In the genomic region with DNA sequence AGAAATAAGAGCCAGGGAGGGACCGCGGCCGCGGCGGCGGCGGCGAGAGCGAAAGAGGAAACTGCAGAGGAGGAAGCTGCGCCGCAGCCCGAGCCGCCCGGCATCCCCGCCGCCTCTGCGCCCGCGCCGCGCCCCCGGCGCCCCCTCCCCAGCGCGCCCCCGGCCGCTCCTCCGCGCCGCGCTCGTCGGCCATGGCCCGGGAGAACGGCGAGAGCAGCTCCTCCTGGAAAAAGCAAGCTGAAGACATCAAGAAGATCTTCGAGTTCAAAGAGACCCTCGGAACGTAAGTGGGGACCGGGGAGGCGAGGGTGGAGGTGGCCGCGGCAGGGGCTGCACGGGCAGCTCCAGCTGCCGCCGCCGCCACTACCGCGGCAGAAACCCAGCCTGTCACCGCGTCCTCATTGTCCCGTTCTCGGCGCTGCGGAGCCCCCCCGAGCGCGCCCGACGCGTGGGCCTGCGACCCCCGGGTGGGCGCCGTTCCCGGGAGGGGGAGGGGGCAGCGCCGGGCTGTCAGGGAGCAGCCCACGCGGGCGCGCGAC, we compare ENCODE assay signal across 8 cellular contexts. TPM values are rescaled to one million over a fixed set of nuclear protein-coding genes. Genes with fewer than 3 reads are reported as not detected.
A peak's percentile ranks its signal among the peaks of the same experiment; 100 is the strongest.
DNase-seq lines count a peak whose midpoint lies in the region; ATAC-seq lines count a peak whose summit lies in the region.

No MANE protein-coding gene starts in this region.

- DNase-seq in T-helper 17 cell (no peak), right cardiac atrium (peak in 2 of 3 donors; percentile 21 to 73), cerebellum (ENCODE audit: low spot score) (no peak), EL (no peak), NCI-H187 treated with DMSO at 0.1 percent for 48 hours (lab: John Stamatoyannopoulos, UW) (no peak)
- DNase-seq in stimulated activated effector memory CD8-positive, alpha-beta T cell treated with anti-CD3 and anti-CD28 coated beads, Interleukin-12 subunit alpha, Interleukin-12 subunit beta, amount 100 ng/mL, for 72 hours (ENCODE audit: low spot score in 2 of 2), result no peak

- no peaks in the 10 kb centered on the region for H3K4me1 ChIP-seq in right cardiac atrium (ENCODE audit: control insufficient read depth, insufficient read depth, low read length)

- H3K9me3 Mint-ChIP-seq in stimulated activated effector memory CD8-positive, alpha-beta T cell treated with anti-CD3 and anti-CD28 coated beads, Interleukin-12 subunit alpha, Interleukin-12 subunit beta, amount 100 ng/mL, for 72 hours, result no peaks in the 10 kb centered on the region

- H3K27ac ChIP-seq in right cardiac atrium (ENCODE audit: low read length), result peak overlapping the region; percentile 76

- no peaks in the 10 kb centered on the region for H3K27me3 ChIP-seq in right cardiac atrium (ENCODE audit: control insufficient read depth, insufficient read depth)

- peaks cover 38% of the 10 kb centered on the region for H3K4me1 Mint-ChIP-seq in T-helper 17 cell
- H3K4me1 Mint-ChIP-seq in stimulated activated effector memory CD8-positive, alpha-beta T cell treated with anti-CD3 and anti-CD28 coated beads, Interleukin-12 subunit alpha, Interleukin-12 subunit beta, amount 100 ng/mL, for 72 hours, result peaks cover 54% of the 10 kb centered on the region

- peak overlapping the region; percentile 98 for H3K4me3 Mint-ChIP-seq in T-helper 17 cell
- H3K4me3 Mint-ChIP-seq in stimulated activated effector memory CD8-positive, alpha-beta T cell treated with anti-CD3 and anti-CD28 coated beads, Interleukin-12 subunit alpha, Interleukin-12 subunit beta, amount 100 ng/mL, for 72 hours, result peak overlapping the region; percentile 98

- WGBS in right cardiac atrium, result under 1% methylated on average over 73 of the region's 73 CpGs

- intact Hi-C loops in right cardiac atrium (cut with DNase I), result loop anchor here in 2 of 4 donors (5.0 to 10.0 kb wide), 3 partner anchors 82 to 138 kb away; no protein-coding TSS in a partner anchor

- H3K4me3 ChIP-seq in right cardiac atrium (ENCODE audit: low read length), result peak overlapping the region; percentile 97

- H3K27me3 Mint-ChIP-seq in T-helper 17 cell, result no peaks in the 10 kb centered on the region

- peak; percentile 58 for ATAC-seq in GM18517 (IDR thresholded peaks at IDR 0.05; ENCODE audit: unreplicated experiment)
- peak; percentile 50 for ATAC-seq in HG02763 (IDR thresholded peaks at IDR 0.05; ENCODE audit: unreplicated experiment)
- ATAC-seq in T-helper 17 cell, result no peak
- no peak for ATAC-seq in right cardiac atrium
- ATAC-seq in stimulated activated effector memory CD8-positive, alpha-beta T cell treated with anti-CD3 and anti-CD28 coated beads, Interleukin-12 subunit alpha, Interleukin-12 subunit beta, amount 100 ng/mL, for 72 hours, result no peak

- H3K27ac Mint-ChIP-seq in T-helper 17 cell, result peak overlapping the region; percentile 98
- peak overlapping the region; percentile 93 for H3K27ac Mint-ChIP-seq in stimulated activated effector memory CD8-positive, alpha-beta T cell treated with anti-CD3 and anti-CD28 coated beads, Interleukin-12 subunit alpha, Interleukin-12 subunit beta, amount 100 ng/mL, for 72 hours

- peaks cover 10% of the 10 kb centered on the region for H3K36me3 Mint-ChIP-seq in T-helper 17 cell (ENCODE audit: low read depth)
- peaks cover 17% of the 10 kb centered on the region for H3K36me3 Mint-ChIP-seq in stimulated activated effector memory CD8-positive, alpha-beta T cell treated with anti-CD3 and anti-CD28 coated beads, Interleukin-12 subunit alpha, Interleukin-12 subunit beta, amount 100 ng/mL, for 72 hours

- H3K9me3 ChIP-seq in T-helper 17 cell (ENCODE audit: control insufficient read depth, low read length, poor library complexity, severe bottlenecking), result no peaks in the 10 kb centered on the region
- no peaks in the 10 kb centered on the region for H3K9me3 ChIP-seq in right cardiac atrium (ENCODE audit: control insufficient read depth, low read length)

RNA-seq across cellular contexts. Expression of a gene that starts 0.3 kb away (rescaled TPM):
- 10 to 100 TPM; 31.1 to 47.3 TPM for total RNA-seq in T-helper 17 cell
- 10 to 100 TPM; 26.4 to 44.1 (median 27.6) TPM for total RNA-seq in right cardiac atrium
- 15.2 TPM for polyA plus RNA-seq in right cardiac atrium
- total RNA-seq in cerebellum, result 10.8 TPM

Comparison
In these comparisons a context has a peak if more than half of its experiments do, and no peak if none do; other contexts are left out.
1. ATAC-seq: peak in GM18517 (single experiment) and HG02763 (single experiment); none in T-helper 17 cell (single experiment), right cardiac atrium (0 of 2) and stimulated activated effector memory CD8-positive, alpha-beta T cell treated with anti-CD3 and anti-CD28 coated beads, Interleukin-12 subunit alpha, Interleukin-12 subunit beta, amount 100 ng/mL, for 72 hours (single experiment).
2. DNase-seq: peak in right cardiac atrium (2 of 3); none in T-helper 17 cell (0 of 3), stimulated activated effector memory CD8-positive, alpha-beta T cell treated with anti-CD3 and anti-CD28 coated beads, Interleukin-12 subunit alpha, Interleukin-12 subunit beta, amount 100 ng/mL, for 72 hours (0 of 2), cerebellum (single experiment), EL (single experiment) and NCI-H187 treated with DMSO at 0.1 percent for 48 hours (single experiment).